Comparison of ENCODE assay signal across 8 cellular contexts in the genomic region with DNA sequence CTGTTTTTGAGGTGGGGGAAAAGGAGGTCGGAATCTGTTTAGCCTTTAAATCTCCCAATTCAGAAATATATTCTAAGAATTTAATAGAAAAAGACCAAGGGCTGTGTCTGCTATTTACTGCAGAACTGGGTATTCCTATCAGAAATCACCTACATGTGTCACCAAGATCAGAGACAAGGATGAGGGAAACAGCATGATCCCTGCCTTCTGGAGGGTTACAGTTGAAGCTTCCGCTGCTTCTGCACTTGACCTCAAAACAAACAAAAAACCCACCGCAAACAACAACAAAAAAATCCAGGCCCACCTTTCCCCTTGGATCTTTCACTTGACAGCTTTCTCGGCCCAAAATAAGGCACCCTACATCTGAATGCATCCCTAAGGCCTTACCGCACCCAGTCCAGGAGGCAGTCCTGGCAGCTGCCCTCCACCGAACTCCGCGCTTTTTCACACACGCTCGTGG. TPM values are rescaled to one million over a fixed set of nuclear protein-coding genes. Genes with fewer than 3 reads are reported as not detected.
DNase-seq lines count a peak whose midpoint lies in the region; ATAC-seq and TF ChIP-seq lines count a peak whose summit lies in the region.

No MANE protein-coding gene starts in this region.

- intact Hi-C loops in breast epithelium (cut with DNase I; ENCODE audit: low total_unique reads): loop anchor here (5.0 kb wide), 1 partner anchor 1162 kb away; no protein-coding TSS in a partner anchor

- no peak for TF ChIP-seq POLR2A in breast epithelium (IDR thresholded peaks at IDR 0.05)

- no peaks in the 10 kb centered on the region for H3K9me3 ChIP-seq in breast epithelium

- H3K36me3 ChIP-seq in breast epithelium: no peaks in the 10 kb centered on the region

- no peaks in the 10 kb centered on the region for H3K36me3 Mint-ChIP-seq in mesothelial cell of epicardium

- no peaks in the 10 kb centered on the region for H3K9me3 Mint-ChIP-seq in mesothelial cell of epicardium

- H3K27ac Mint-ChIP-seq in mesothelial cell of epicardium: peak overlapping the region; percentile 93

- H3K4me1 ChIP-seq in breast epithelium: no peaks in the 10 kb centered on the region

- H3K4me3 Mint-ChIP-seq in mesothelial cell of epicardium: peak overlapping the region; percentile 92

- no peaks in the 10 kb centered on the region for H3K27me3 Mint-ChIP-seq in mesothelial cell of epicardium (ENCODE audit: low read depth)

- TF ChIP-seq CTCF in breast epithelium (IDR thresholded peaks at IDR 0.05): no peak
- no peak for TF ChIP-seq CTCF in mesothelial cell of epicardium (IDR thresholded peaks at IDR 0.05; ENCODE audit: unreplicated experiment)

- DNase-seq in breast epithelium (ENCODE audit: low spot score in 2 of 2): no peak
- DNase-seq in mesothelial cell of epicardium (ENCODE audit: low spot score in 2 of 2, unreplicated experiment in 2 of 2): no peak
- no peak for DNase-seq in NCI-H1436 (lab: John Stamatoyannopoulos, UW)
- no peak for DNase-seq in glomerular visceral epithelial cell (ENCODE audit: extremely low spot score)
- no peak for DNase-seq in NCI-H146 treated with DMSO at 0.1 percent for 48 hours (lab: John Stamatoyannopoulos, UW; ENCODE audit: unreplicated experiment)
- no peak for DNase-seq in medulla oblongata (ENCODE audit: extremely low spot score)

- peaks cover 47% of the 10 kb centered on the region for H3K4me1 Mint-ChIP-seq in mesothelial cell of epicardium

- peak overlapping the region; percentile 90 to 93 for H3K27ac ChIP-seq in breast epithelium

- ATAC-seq in GM18873 (IDR thresholded peaks at IDR 0.05; ENCODE audit: low FRiP score, unreplicated experiment) (peak; percentile 9), HG03342 (IDR thresholded peaks at IDR 0.05; ENCODE audit: unreplicated experiment) (peak; percentile 4)

- peak overlapping the region; percentile 67 to 90 (median 71) for H3K4me3 ChIP-seq in breast epithelium

- no peaks in the 10 kb centered on the region for H3K27me3 ChIP-seq in breast epithelium

RNA-seq across cellular contexts. Expression of a gene that starts 0.8 kb away (rescaled TPM):
- total RNA-seq in breast epithelium (10 to 100 TPM; 16.3 to 64.7 (median 29.8) TPM), mesothelial cell of epicardium (64.6 to 70.4 TPM (median 68.5 TPM) in 3 replicates)
